ENCODE assay signal across 27 cellular contexts in genomic region chr17:80746262-80746935, GRCh38.
DNase-seq lines count a peak whose midpoint lies in the region; ATAC-seq and TF ChIP-seq lines count a peak whose summit lies in the region.
"Had no signal": no experiment of that assay in that cellular context is flagged by ENCODE, and none has a peak within 500 bp of the region (broad histone marks: within the 10 kb centered on the region; RNA-seq: fewer than 3 reads in every experiment).

No MANE protein-coding gene starts in this region.

- H3K27ac ChIP-seq in naive thymus-derived CD4-positive, alpha-beta T cell (ENCODE audit: low read depth, low read length): no peak overlapping the region
- H3K27ac ChIP-seq in Peyer's patch: no peak overlapping the region
- H3K27ac ChIP-seq: ascending aorta, lower lobe of right lung, PC-9, stomach, tibial artery had no signal

- no peaks in the 10 kb centered on the region for H3K9me3 ChIP-seq in naive thymus-derived CD4-positive, alpha-beta T cell (ENCODE audit: control insufficient read depth in 2 of 3, low read length in 3 of 3)
- H3K9me3 ChIP-seq in T-helper 17 cell (ENCODE audit: control insufficient read depth, low read length, poor library complexity, severe bottlenecking) (no peaks in the 10 kb centered on the region), Peyer's patch (no peaks in the 10 kb centered on the region)
- H3K9me3 ChIP-seq: ascending aorta, lower lobe of right lung, stomach, tibial artery had no signal

- intact Hi-C loops in naive thymus-derived CD4-positive, alpha-beta T cell (cut with micrococcal nuclease): no loop called here
- intact Hi-C loops in MCF 10A (cut with micrococcal nuclease): no loop called here

- no peak overlapping the region for H3K27ac Mint-ChIP-seq in activated T-cell treated with anti-CD3 and anti-CD28 coated beads, Interleukin-2, amount 50 U/mL, for 72 hours
- peak overlapping the region in 7 of 9 donors; percentile 28 to 91 (median 74) for H3K27ac Mint-ChIP-seq in naive thymus-derived CD4-positive, alpha-beta T cell
- no peak overlapping the region for H3K27ac Mint-ChIP-seq in stimulated activated naive CD8-positive, alpha-beta T cell treated with anti-CD3 and anti-CD28 coated beads, Interleukin-15, amount 100 ng/mL, for 72 hours
- no peak overlapping the region for H3K27ac Mint-ChIP-seq in T-helper 17 cell
- H3K27ac Mint-ChIP-seq in MCF 10A (ENCODE audit: low read depth, unreplicated experiment): no peak overlapping the region
- H3K27ac Mint-ChIP-seq: HFFc6, nephron had no signal

- no peaks in the 10 kb centered on the region for H3K27me3 Mint-ChIP-seq in activated T-cell treated with anti-CD3 and anti-CD28 coated beads, Interleukin-2, amount 50 U/mL, for 4 hours (ENCODE audit: low read depth)
- H3K27me3 Mint-ChIP-seq in activated T-cell treated with anti-CD3 and anti-CD28 coated beads, Interleukin-2, amount 50 U/mL, for 72 hours (ENCODE audit: low read depth): no peaks in the 10 kb centered on the region
- no peaks in the 10 kb centered on the region for H3K27me3 Mint-ChIP-seq in naive thymus-derived CD4-positive, alpha-beta T cell
- no peaks in the 10 kb centered on the region for H3K27me3 Mint-ChIP-seq in stimulated activated naive CD8-positive, alpha-beta T cell treated with anti-CD3 and anti-CD28 coated beads, Interleukin-15, amount 100 ng/mL, for 72 hours
- H3K27me3 Mint-ChIP-seq in T-helper 17 cell (no peaks in the 10 kb centered on the region), MCF 10A (ENCODE audit: insufficient read depth, unreplicated experiment) (no peaks in the 10 kb centered on the region)
- H3K27me3 Mint-ChIP-seq: activated naive CD8-positive, alpha-beta T cell treated with anti-CD3 and anti-CD28 coated beads, Interleukin-2, amount 10 ng/mL, durations not matched to agents 7 days and 5 days; CD4-positive, alpha-beta T cell had no signal

- TF ChIP-seq POLR2A in Peyer's patch (IDR thresholded peaks at IDR 0.05): no peak

- H3K4me1 ChIP-seq in naive thymus-derived CD4-positive, alpha-beta T cell (ENCODE audit: control insufficient read depth in 2 of 2, insufficient read depth in 2 of 2, low read length in 2 of 2): peaks cover 0 to 46% of the 10 kb centered on the region in 2 donors
- H3K4me1 ChIP-seq in Peyer's patch: no peaks in the 10 kb centered on the region
- H3K4me1 ChIP-seq: ascending aorta, lower lobe of right lung, tibial artery had no signal

- no peaks in the 10 kb centered on the region for H3K9me3 Mint-ChIP-seq in activated T-cell treated with anti-CD3 and anti-CD28 coated beads, Interleukin-2, amount 50 U/mL, for 4 hours
- H3K9me3 Mint-ChIP-seq in activated T-cell treated with anti-CD3 and anti-CD28 coated beads, Interleukin-2, amount 50 U/mL, for 72 hours: peaks cover 0 to 2% of the 10 kb centered on the region in 2 donors
- H3K9me3 Mint-ChIP-seq in naive thymus-derived CD4-positive, alpha-beta T cell: peaks cover 0 to 2% (median 0%) of the 10 kb centered on the region in 11 donors
- H3K9me3 Mint-ChIP-seq in stimulated activated naive CD8-positive, alpha-beta T cell treated with anti-CD3 and anti-CD28 coated beads, Interleukin-15, amount 100 ng/mL, for 72 hours: peaks cover 0 to 8% of the 10 kb centered on the region in 2 donors
- no peaks in the 10 kb centered on the region for H3K9me3 Mint-ChIP-seq in MCF 10A (ENCODE audit: unreplicated experiment)
- H3K9me3 Mint-ChIP-seq: activated naive CD8-positive, alpha-beta T cell treated with anti-CD3 and anti-CD28 coated beads, Interleukin-2, amount 10 ng/mL, durations not matched to agents 7 days and 5 days; CD4-positive, alpha-beta T cell; HFFc6; nephron had no signal

- no peaks in the 10 kb centered on the region for H3K36me3 ChIP-seq in naive thymus-derived CD4-positive, alpha-beta T cell (ENCODE audit: control insufficient read depth in 2 of 3, insufficient read depth in 3 of 3, low read length in 3 of 3)
- no peaks in the 10 kb centered on the region for H3K36me3 ChIP-seq in Peyer's patch
- H3K36me3 ChIP-seq: lower lobe of right lung, tibial artery had no signal

- no peak for DNase-seq in activated T-cell treated with anti-CD3 and anti-CD28 coated beads, Interleukin-2, amount 50 U/mL, for 4 hours
- DNase-seq in activated T-cell treated with anti-CD3 and anti-CD28 coated beads for 4 hours: no peak
- no peak for DNase-seq in activated T-cell treated with anti-CD3 and anti-CD28 coated beads, Interleukin-2, amount 50 U/mL, for 72 hours
- no peak for DNase-seq in naive thymus-derived CD4-positive, alpha-beta T cell
- no peak for DNase-seq in stimulated activated naive CD8-positive, alpha-beta T cell treated with anti-CD3 and anti-CD28 coated beads, Interleukin-15, amount 100 ng/mL, for 72 hours
- no peak for DNase-seq in T-helper 17 cell
- no peak for DNase-seq in Peyer's patch
- no peak for DNase-seq in MCF 10A (ENCODE audit: unreplicated experiment)
- DNase-seq: activated CD4-positive, alpha-beta T cell treated with anti-CD3 and anti-CD28 coated beads for 1 hour; activated naive CD8-positive, alpha-beta T cell treated with anti-CD3 and anti-CD28 coated beads, Interleukin-2, amount 10 ng/mL, durations not matched to agents 7 days and 5 days; CD4-positive, alpha-beta T cell; effector CD4-positive, alpha-beta T cell; GOT3; HFFc6; hippocampal formation; lower lobe of right lung; NCI-H1092 treated with DMSO at 0.1 percent for 48 hours; NCI-H2029; NCI-H524 treated with DMSO at 0.1 percent for 48 hours; NK-92 treated with Interleukin-12 subunit alpha and Interleukin-12 subunit beta, amount 100 ng/mL, for 24 hours; PC-9; Right ventricle myocardium superior; small intestine; stomach; tibial artery had no signal

- no peak overlapping the region for H3K4me3 ChIP-seq in naive thymus-derived CD4-positive, alpha-beta T cell (ENCODE audit: low read length)
- no peak overlapping the region for H3K4me3 ChIP-seq in Peyer's patch
- H3K4me3 ChIP-seq: ascending aorta, lower lobe of right lung, PC-9, stomach, tibial artery had no signal

- peaks cover 16% of the 10 kb centered on the region for H3K36me3 Mint-ChIP-seq in activated T-cell treated with anti-CD3 and anti-CD28 coated beads, Interleukin-2, amount 50 U/mL, for 4 hours (ENCODE audit: insufficient read depth)
- H3K36me3 Mint-ChIP-seq in activated T-cell treated with anti-CD3 and anti-CD28 coated beads, Interleukin-2, amount 50 U/mL, for 72 hours (ENCODE audit: insufficient read depth in 2 of 2): peaks cover 2 to 14% of the 10 kb centered on the region in 2 donors
- H3K36me3 Mint-ChIP-seq in naive thymus-derived CD4-positive, alpha-beta T cell: peaks cover 7 to 37% (median 14%) of the 10 kb centered on the region in 5 donors
- peaks cover 7% of the 10 kb centered on the region for H3K36me3 Mint-ChIP-seq in T-helper 17 cell (ENCODE audit: low read depth)
- H3K36me3 Mint-ChIP-seq in MCF 10A (ENCODE audit: insufficient read depth, unreplicated experiment): no peaks in the 10 kb centered on the region

- CTCF ChIA-PET in naive thymus-derived CD4-positive, alpha-beta T cell (lab: Charles Lee): no interaction called here
- CTCF ChIA-PET in MCF 10A (lab: Yijun Ruan, JAX): no interaction called here

- H3K4me3 Mint-ChIP-seq in activated T-cell treated with anti-CD3 and anti-CD28 coated beads, Interleukin-2, amount 50 U/mL, for 4 hours: no peak overlapping the region
- H3K4me3 Mint-ChIP-seq in activated T-cell treated with anti-CD3 and anti-CD28 coated beads, Interleukin-2, amount 50 U/mL, for 72 hours: no peak overlapping the region
- peak overlapping the region in 4 of 10 donors; percentile 21 to 64 (median 50) for H3K4me3 Mint-ChIP-seq in naive thymus-derived CD4-positive, alpha-beta T cell
- no peak overlapping the region for H3K4me3 Mint-ChIP-seq in stimulated activated naive CD8-positive, alpha-beta T cell treated with anti-CD3 and anti-CD28 coated beads, Interleukin-15, amount 100 ng/mL, for 72 hours
- H3K4me3 Mint-ChIP-seq in T-helper 17 cell (no peak overlapping the region), MCF 10A (ENCODE audit: unreplicated experiment) (no peak overlapping the region)
- H3K4me3 Mint-ChIP-seq: activated naive CD8-positive, alpha-beta T cell treated with anti-CD3 and anti-CD28 coated beads, Interleukin-2, amount 10 ng/mL, durations not matched to agents 7 days and 5 days; CD4-positive, alpha-beta T cell; HFFc6; nephron had no signal

- H3K27me3 ChIP-seq in naive thymus-derived CD4-positive, alpha-beta T cell (ENCODE audit: control insufficient read depth in 2 of 2, insufficient read depth in 2 of 2, low read length in 2 of 2): no peaks in the 10 kb centered on the region
- H3K27me3 ChIP-seq in Peyer's patch: no peaks in the 10 kb centered on the region
- H3K27me3 ChIP-seq: ascending aorta, stomach, tibial artery had no signal

- peaks cover 40% of the 10 kb centered on the region for H3K4me1 Mint-ChIP-seq in activated T-cell treated with anti-CD3 and anti-CD28 coated beads, Interleukin-2, amount 50 U/mL, for 4 hours (ENCODE audit: low read depth)
- H3K4me1 Mint-ChIP-seq in activated T-cell treated with anti-CD3 and anti-CD28 coated beads, Interleukin-2, amount 50 U/mL, for 72 hours (ENCODE audit: low read depth): peaks cover 41% of the 10 kb centered on the region
- peaks cover 36 to 76% (median 59%) of the 10 kb centered on the region in 7 donors for H3K4me1 Mint-ChIP-seq in naive thymus-derived CD4-positive, alpha-beta T cell
- peaks cover 60% of the 10 kb centered on the region for H3K4me1 Mint-ChIP-seq in stimulated activated naive CD8-positive, alpha-beta T cell treated with anti-CD3 and anti-CD28 coated beads, Interleukin-15, amount 100 ng/mL, for 72 hours
- H3K4me1 Mint-ChIP-seq in T-helper 17 cell (peaks cover 28% of the 10 kb centered on the region), MCF 10A (ENCODE audit: insufficient read depth, unreplicated experiment) (peaks cover 3% of the 10 kb centered on the region)

- TF ChIP-seq CTCF in Peyer's patch (IDR thresholded peaks at IDR 0.05) (no peak), MCF 10A (IDR thresholded peaks at IDR 0.05; ENCODE audit: unreplicated experiment) (no peak)

- peak; percentile 38 to 60 for ATAC-seq in activated T-cell treated with anti-CD3 and anti-CD28 coated beads, Interleukin-2, amount 50 U/mL, for 4 hours
- peak; percentile 53 to 68 for ATAC-seq in activated T-cell treated with anti-CD3 and anti-CD28 coated beads, Interleukin-2, amount 50 U/mL, for 72 hours (replicated peaks in 1 of 2)
- no peak for ATAC-seq in naive thymus-derived CD4-positive, alpha-beta T cell
- ATAC-seq in stimulated activated naive CD8-positive, alpha-beta T cell treated with anti-CD3 and anti-CD28 coated beads, Interleukin-15, amount 100 ng/mL, for 72 hours: peak; percentile 54
- ATAC-seq in T-helper 17 cell: no peak
- ATAC-seq: lower lobe of right lung had no signal

- BruUV-seq in MCF 10A (replicated peaks; lab: Mats Ljungman, UMichigan): no TSS peak

- POLR2A ChIA-PET in naive thymus-derived CD4-positive, alpha-beta T cell (lab: Charles Lee): interaction anchor here (1.2 kb wide), 2 partner anchors 12 to 26 kb away, joined by 3 read pairs; no protein-coding TSS in a partner anchor
- POLR2A ChIA-PET in MCF 10A (lab: Yijun Ruan, JAX): interaction anchor here (0.7 kb wide), 1 partner anchor 15 kb away, joined by 3 read pairs; no protein-coding TSS in a partner anchor

Comparison
In these comparisons a context has a peak if more than half of its experiments do, and no peak if none do; other contexts are left out.
1. ATAC-seq: peak in activated T-cell treated with anti-CD3 and anti-CD28 coated beads, Interleukin-2, amount 50 U/mL, for 4 hours (2 of 2), activated T-cell treated with anti-CD3 and anti-CD28 coated beads, Interleukin-2, amount 50 U/mL, for 72 hours (2 of 2) and stimulated activated naive CD8-positive, alpha-beta T cell treated with anti-CD3 and anti-CD28 coated beads, Interleukin-15, amount 100 ng/mL, for 72 hours (single experiment); none in naive thymus-derived CD4-positive, alpha-beta T cell (single experiment) and T-helper 17 cell (single experiment).
2. H3K27ac Mint-ChIP-seq: peak in naive thymus-derived CD4-positive, alpha-beta T cell (7 of 9); none in activated T-cell treated with anti-CD3 and anti-CD28 coated beads, Interleukin-2, amount 50 U/mL, for 72 hours (single experiment), stimulated activated naive CD8-positive, alpha-beta T cell treated with anti-CD3 and anti-CD28 coated beads, Interleukin-15, amount 100 ng/mL, for 72 hours (0 of 2), T-helper 17 cell (single experiment) and MCF 10A (single experiment).